ENCODE assay signal across 17 cellular contexts in genomic region chr22:41474878-41475451, GRCh38.
"Had no signal": no experiment of that assay in that cellular context is flagged by ENCODE, and none has a peak within 500 bp of the region (broad histone marks: within the 10 kb centered on the region; RNA-seq: fewer than 3 reads in every experiment).

No MANE protein-coding gene starts in this region.

- H3K9me3 Mint-ChIP-seq: activated naive CD8-positive, alpha-beta T cell treated with anti-CD3 and anti-CD28 coated beads for 36 hours; endodermal cell; neural progenitor cell had no signal

- H3K27ac Mint-ChIP-seq: activated naive CD8-positive, alpha-beta T cell treated with anti-CD3 and anti-CD28 coated beads for 36 hours; endodermal cell; neural progenitor cell had no signal

- H3K4me1 Mint-ChIP-seq: endodermal cell had no signal

- DNase-seq: activated CD4-positive, alpha-beta T cell treated with anti-CD3 and anti-CD28 coated beads, Interleukin-2, amount 50 U/mL, for 1 hour; activated CD4-positive, CD25-positive, alpha-beta regulatory T cell; activated gamma-delta T cell; activated naive CD8-positive, alpha-beta T cell treated with anti-CD3 and anti-CD28 coated beads for 36 hours; activated T-cell treated with anti-CD3 and anti-CD28 coated beads, Interleukin-2, amount 50 U/mL, for 1 hour; anterior cingulate cortex; endodermal cell; erythroblast; pancreas; right cardiac atrium; spleen; stimulated activated CD4-positive, alpha-beta T cell treated with anti-CD3 and anti-CD28 coated beads, Interleukin-1b, Interleukin-23, amount 100 ng/mL, for 48 hours; stimulated activated naive CD8-positive, alpha-beta T cell treated with anti-CD3 and anti-CD28 coated beads, Interleukin-15, Interleukin-2, amounts not matched to agents 100 U/mL and 50 U/mL, for 24 hours; T-helper 2 cell had no signal

- ATAC-seq: pancreas; right cardiac atrium; stimulated activated naive CD8-positive, alpha-beta T cell treated with anti-CD3 and anti-CD28 coated beads, Interleukin-15, Interleukin-2, amounts not matched to agents 100 U/mL and 50 U/mL, for 24 hours had no signal

- H3K27ac ChIP-seq: breast epithelium, neural progenitor cell, pancreas, suprapubic skin had no signal

- H3K4me3 Mint-ChIP-seq: activated naive CD8-positive, alpha-beta T cell treated with anti-CD3 and anti-CD28 coated beads for 36 hours; endodermal cell; neural progenitor cell had no signal

- H3K4me3 ChIP-seq: breast epithelium, neural progenitor cell, pancreas, spleen, suprapubic skin had no signal

- H3K9me3 ChIP-seq: breast epithelium, pancreas, spleen, suprapubic skin had no signal

- H3K27me3 ChIP-seq: breast epithelium, neural progenitor cell, pancreas, spleen, suprapubic skin had no signal

- H3K27me3 Mint-ChIP-seq: activated naive CD8-positive, alpha-beta T cell treated with anti-CD3 and anti-CD28 coated beads for 36 hours had no signal

- H3K36me3 ChIP-seq: breast epithelium, neural progenitor cell, pancreas had no signal
